1 cellular context compared by ENCODE assay signal in the genomic region with DNA sequence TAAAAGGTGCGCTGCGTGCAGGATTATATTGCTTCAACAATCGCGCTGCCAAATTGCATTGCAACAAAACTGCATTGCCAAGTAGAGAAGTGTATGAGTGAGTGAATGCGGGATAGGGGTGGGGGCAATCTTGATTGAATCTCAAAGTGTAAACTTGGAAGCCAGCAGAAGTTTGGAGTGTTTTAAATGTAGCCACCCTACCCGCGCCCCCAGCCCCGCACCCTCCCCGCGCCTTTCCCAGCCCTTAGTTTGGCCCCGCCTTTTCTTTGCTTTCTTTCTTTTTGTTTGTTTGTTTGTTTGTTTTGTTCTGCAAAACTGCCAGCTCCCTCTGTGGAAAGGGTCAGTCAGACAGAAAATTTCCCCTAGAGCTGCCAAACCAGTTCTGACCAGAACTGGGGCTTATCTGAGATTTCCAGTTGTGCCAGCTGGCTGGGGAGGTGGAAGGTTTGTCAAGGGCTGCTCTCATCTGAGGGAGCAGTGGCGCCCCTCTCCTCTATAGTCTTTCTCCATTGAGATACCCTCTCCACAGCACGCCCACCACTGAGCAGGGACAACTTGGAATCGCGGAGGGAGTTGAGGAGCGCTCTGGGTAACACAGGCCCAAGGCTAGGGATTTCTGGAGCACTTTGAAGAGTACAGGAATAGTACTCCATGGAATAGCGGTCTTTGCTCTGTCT.
TF ChIP-seq lines count a peak whose summit lies in the region.

No MANE protein-coding gene starts in this region.

TF ChIP-seq in HepG2, 621 proteins besides CTCF, POLR2A, EP300 and RAD21 (continued from another document):
- TF ChIP-seq CEBPZ (IDR thresholded peaks at IDR 0.05; ENCODE audit: low read length): no peak
- TF ChIP-seq ZHX1 (CRISPR knock-in tag; IDR thresholded peaks at IDR 0.05; ENCODE audit: low read depth): no peak
- no peak for TF ChIP-seq U2AF1 (optimal IDR thresholded peaks at IDR 0.05; ENCODE audit: low read depth, low read length)
- TF ChIP-seq, protein P1, sequence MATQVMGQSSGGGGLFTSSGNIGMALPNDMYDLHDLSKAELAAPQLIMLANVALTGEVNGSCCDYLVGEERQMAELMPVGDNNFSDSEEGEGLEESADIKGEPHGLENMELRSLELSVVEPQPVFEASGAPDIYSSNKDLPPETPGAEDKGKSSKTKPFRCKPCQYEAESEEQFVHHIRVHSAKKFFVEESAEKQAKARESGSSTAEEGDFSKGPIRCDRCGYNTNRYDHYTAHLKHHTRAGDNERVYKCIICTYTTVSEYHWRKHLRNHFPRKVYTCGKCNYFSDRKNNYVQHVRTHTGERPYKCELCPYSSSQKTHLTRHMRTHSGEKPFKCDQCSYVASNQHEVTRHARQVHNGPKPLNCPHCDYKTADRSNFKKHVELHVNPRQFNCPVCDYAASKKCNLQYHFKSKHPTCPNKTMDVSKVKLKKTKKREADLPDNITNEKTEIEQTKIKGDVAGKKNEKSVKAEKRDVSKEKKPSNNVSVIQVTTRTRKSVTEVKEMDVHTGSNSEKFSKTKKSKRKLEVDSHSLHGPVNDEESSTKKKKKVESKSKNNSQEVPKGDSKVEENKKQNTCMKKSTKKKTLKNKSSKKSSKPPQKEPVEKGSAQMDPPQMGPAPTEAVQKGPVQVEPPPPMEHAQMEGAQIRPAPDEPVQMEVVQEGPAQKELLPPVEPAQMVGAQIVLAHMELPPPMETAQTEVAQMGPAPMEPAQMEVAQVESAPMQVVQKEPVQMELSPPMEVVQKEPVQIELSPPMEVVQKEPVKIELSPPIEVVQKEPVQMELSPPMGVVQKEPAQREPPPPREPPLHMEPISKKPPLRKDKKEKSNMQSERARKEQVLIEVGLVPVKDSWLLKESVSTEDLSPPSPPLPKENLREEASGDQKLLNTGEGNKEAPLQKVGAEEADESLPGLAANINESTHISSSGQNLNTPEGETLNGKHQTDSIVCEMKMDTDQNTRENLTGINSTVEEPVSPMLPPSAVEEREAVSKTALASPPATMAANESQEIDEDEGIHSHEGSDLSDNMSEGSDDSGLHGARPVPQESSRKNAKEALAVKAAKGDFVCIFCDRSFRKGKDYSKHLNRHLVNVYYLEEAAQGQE (IDR thresholded peaks at IDR 0.05; ENCODE audit: borderline replicate concordance in 1 of 2, low read depth in 1 of 2, low read length in 2 of 2): no peak
- no peak for TF ChIP-seq ZNF235 (CRISPR knock-in tag; IDR thresholded peaks at IDR 0.05; ENCODE audit: borderline replicate concordance)
- no peak for TF ChIP-seq ZBTB38 (CRISPR knock-in tag; IDR thresholded peaks at IDR 0.05)
- no peak for TF ChIP-seq ZNF790 (CRISPR knock-in tag; IDR thresholded peaks at IDR 0.05; ENCODE audit: borderline replicate concordance)
- TF ChIP-seq ZNF460 (CRISPR knock-in tag; IDR thresholded peaks at IDR 0.05; ENCODE audit: borderline replicate concordance): no peak
- TF ChIP-seq RFXAP (CRISPR knock-in tag; IDR thresholded peaks at IDR 0.05; ENCODE audit: borderline replicate concordance): no peak
- no peak for TF ChIP-seq SYNCRIP (IDR thresholded peaks at IDR 0.05; ENCODE audit: insufficient read depth, low read depth, low read length)
- TF ChIP-seq ZNF121 (CRISPR knock-in tag; IDR thresholded peaks at IDR 0.05): no peak
- no peak for TF ChIP-seq RXRA (CRISPR knock-in tag; IDR thresholded peaks at IDR 0.05)
- no peak for TF ChIP-seq ZNF577 (CRISPR knock-in tag; IDR thresholded peaks at IDR 0.05; ENCODE audit: borderline replicate concordance, low read depth)
- no peak for TF ChIP-seq ZFP37 (CRISPR knock-in tag; IDR thresholded peaks at IDR 0.05; ENCODE audit: borderline replicate concordance)
- TF ChIP-seq, protein P2, sequence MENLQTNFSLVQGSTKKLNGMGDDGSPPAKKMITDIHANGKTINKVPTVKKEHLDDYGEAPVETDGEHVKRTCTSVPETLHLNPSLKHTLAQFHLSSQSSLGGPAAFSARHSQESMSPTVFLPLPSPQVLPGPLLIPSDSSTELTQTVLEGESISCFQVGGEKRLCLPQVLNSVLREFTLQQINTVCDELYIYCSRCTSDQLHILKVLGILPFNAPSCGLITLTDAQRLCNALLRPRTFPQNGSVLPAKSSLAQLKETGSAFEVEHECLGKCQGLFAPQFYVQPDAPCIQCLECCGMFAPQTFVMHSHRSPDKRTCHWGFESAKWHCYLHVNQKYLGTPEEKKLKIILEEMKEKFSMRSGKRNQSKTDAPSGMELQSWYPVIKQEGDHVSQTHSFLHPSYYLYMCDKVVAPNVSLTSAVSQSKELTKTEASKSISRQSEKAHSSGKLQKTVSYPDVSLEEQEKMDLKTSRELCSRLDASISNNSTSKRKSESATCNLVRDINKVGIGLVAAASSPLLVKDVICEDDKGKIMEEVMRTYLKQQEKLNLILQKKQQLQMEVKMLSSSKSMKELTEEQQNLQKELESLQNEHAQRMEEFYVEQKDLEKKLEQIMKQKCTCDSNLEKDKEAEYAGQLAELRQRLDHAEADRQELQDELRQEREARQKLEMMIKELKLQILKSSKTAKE (CRISPR knock-in tag; IDR thresholded peaks at IDR 0.05; ENCODE audit: borderline replicate concordance): no peak
- TF ChIP-seq RBAK (CRISPR knock-in tag; IDR thresholded peaks at IDR 0.05): no peak
- TF ChIP-seq KLF6 (CRISPR knock-in tag; IDR thresholded peaks at IDR 0.05): no peak
- TF ChIP-seq BRF2 (CRISPR knock-in tag; IDR thresholded peaks at IDR 0.05): no peak
